In genomic region chr20:33685328-33686007, GRCh38 we compare ENCODE assay signal across 8 cellular contexts. TPM values are rescaled to one million over a fixed set of nuclear protein-coding genes. Genes with fewer than 3 reads are reported as not detected.
DNase-seq lines count a peak whose midpoint lies in the region; ATAC-seq and TF ChIP-seq lines count a peak whose summit lies in the region.

No MANE protein-coding gene starts in this region.

- peak overlapping the region; percentile 94 for H3K4me3 Mint-ChIP-seq in activated naive CD8-positive, alpha-beta T cell treated with anti-CD3 and anti-CD28 coated beads, Interleukin-2, amount 50 U/mL, for 24 hours

- H3K27ac ChIP-seq in OCI-LY7 (ENCODE audit: low read depth, low read length, poor library complexity, severe bottlenecking) = peak overlapping the region; percentile 94
- H3K27ac ChIP-seq in right lobe of liver = no peak overlapping the region
- H3K27ac ChIP-seq in stomach smooth muscle (ENCODE audit: low read length) = no peak overlapping the region

- TF ChIP-seq CTCF in OCI-LY7 (conservative IDR thresholded peaks at IDR 0.05; ENCODE audit: low read length) = no peak
- no peak for TF ChIP-seq CTCF in right lobe of liver (IDR thresholded peaks at IDR 0.05)

- H3K36me3 ChIP-seq in OCI-LY7 (ENCODE audit: insufficient read depth, low read length) (peaks cover 44% of the 10 kb centered on the region), right lobe of liver (no peaks in the 10 kb centered on the region), stomach smooth muscle (ENCODE audit: control insufficient read depth in 2 of 2, insufficient read depth in 2 of 2, low read length in 2 of 2) (no peaks in the 10 kb centered on the region)

- H3K4me1 Mint-ChIP-seq in activated naive CD8-positive, alpha-beta T cell treated with anti-CD3 and anti-CD28 coated beads, Interleukin-2, amount 50 U/mL, for 24 hours = peaks cover 79% of the 10 kb centered on the region

- peak overlapping the region; percentile 97 for H3K4me2 ChIP-seq in OCI-LY7 (ENCODE audit: low read length)

- ATAC-seq in GM19372 (IDR thresholded peaks at IDR 0.05; ENCODE audit: low read depth, unreplicated experiment) (peak; percentile 39), HG03439 (IDR thresholded peaks at IDR 0.05; ENCODE audit: unreplicated experiment) (peak; percentile 37), right lobe of liver (peak in 1 of 4 donors; percentile 4)
- peak; percentile 51 for ATAC-seq in activated naive CD8-positive, alpha-beta T cell treated with anti-CD3 and anti-CD28 coated beads, Interleukin-2, amount 50 U/mL, for 24 hours

- 3% methylated on average over 12 of the region's 39 CpGs for WGBS in right lobe of liver (ENCODE audit: insufficient coverage, low coverage, low lambda C conversion rate, missing lambda C conversion rate)

- TF ChIP-seq POLR2A in right lobe of liver (IDR thresholded peaks at IDR 0.05) = no peak

- H3K4me1 ChIP-seq in OCI-LY7 (ENCODE audit: insufficient read depth, low read length, poor library complexity, severe bottlenecking) (peaks cover 79% of the 10 kb centered on the region), right lobe of liver (peaks cover 0 to 3% (median 0%) of the 10 kb centered on the region in 4 donors), stomach smooth muscle (ENCODE audit: control insufficient read depth, insufficient read depth, low read length) (peaks cover 16% of the 10 kb centered on the region)

- peak; percentile 51 for DNase-seq in DMS153 (lab: John Stamatoyannopoulos, UW)
- DNase-seq in OCI-LY7 (ENCODE audit: low spot score) = peak; percentile 98
- DNase-seq in activated naive CD8-positive, alpha-beta T cell treated with anti-CD3 and anti-CD28 coated beads, Interleukin-2, amount 50 U/mL, for 24 hours = peak; percentile 78
- no peak for DNase-seq in right lobe of liver
- no peak for DNase-seq in effector CD8-positive, alpha-beta T cell (lab: John Stamatoyannopoulos, UW)

- no peaks in the 10 kb centered on the region for H3K9me3 ChIP-seq in OCI-LY7 (ENCODE audit: low read length)
- H3K9me3 ChIP-seq in right lobe of liver = no peaks in the 10 kb centered on the region
- H3K9me3 ChIP-seq in stomach smooth muscle (ENCODE audit: control insufficient read depth in 2 of 2, low read length in 2 of 2) = no peaks in the 10 kb centered on the region

- intact Hi-C loops in OCI-LY7 (cut with micrococcal nuclease; ENCODE audit: unreplicated experiment) = loop anchor here (1.0 to 10.0 kb wide), 6 partner anchors 19 to 1929 kb away; partner anchors contain the start of genes ACTL10, EIF2S2, SPAG4 and ZNF341
- intact Hi-C loops in right lobe of liver (cut with DNase I) = no loop called here

- H4K20me1 ChIP-seq in OCI-LY7 (ENCODE audit: insufficient read depth, low read length) = peaks cover 23% of the 10 kb centered on the region

- BruUV-seq in OCI-LY7 (replicated peaks; lab: Mats Ljungman, UMichigan) = no TSS peak

- POLR2A ChIA-PET in OCI-LY7 (lab: Charles Lee) = interaction anchor here (0.6 to 2.1 kb wide), 9 partner anchors 8 to 117 kb away, joined by 3 to 6 read pairs (median 4); partner anchors contain the start of gene ACTL10

- CTCF ChIA-PET in OCI-LY7 (lab: Charles Lee; ENCODE audit: unreplicated experiment) = interaction anchor here (0.7 to 1.3 kb wide), 4 partner anchors 17 to 555 kb away, joined by 3 to 9 read pairs (median 4); no protein-coding TSS in a partner anchor

- peak overlapping the region; percentile 5 to 21 for H3K9ac ChIP-seq in stomach smooth muscle (ENCODE audit: low read length in 2 of 2)

- no peaks in the 10 kb centered on the region for H3K9me3 Mint-ChIP-seq in activated naive CD8-positive, alpha-beta T cell treated with anti-CD3 and anti-CD28 coated beads, Interleukin-2, amount 50 U/mL, for 24 hours

- H3K79me2 ChIP-seq in OCI-LY7 (ENCODE audit: insufficient read depth, low read depth, low read length) = peaks cover 48% of the 10 kb centered on the region

- H3K9me2 ChIP-seq in OCI-LY7 (ENCODE audit: insufficient read depth, low read length) = no peaks in the 10 kb centered on the region

- no peaks in the 10 kb centered on the region for H3K27me3 ChIP-seq in right lobe of liver
- H3K27me3 ChIP-seq in stomach smooth muscle (ENCODE audit: control insufficient read depth in 1 of 2, insufficient read depth in 2 of 2, low read length in 2 of 2) = no peaks in the 10 kb centered on the region

- peaks cover 9% of the 10 kb centered on the region for H3K36me3 Mint-ChIP-seq in activated naive CD8-positive, alpha-beta T cell treated with anti-CD3 and anti-CD28 coated beads, Interleukin-2, amount 50 U/mL, for 24 hours (ENCODE audit: low read depth)

- H3K4me3 ChIP-seq in OCI-LY7 (ENCODE audit: low read depth, low read length, poor library complexity, severe bottlenecking) = peak overlapping the region; percentile 90
- H3K4me3 ChIP-seq in right lobe of liver = peak overlapping the region in 2 of 3 donors; percentile 18 to 51
- peak overlapping the region; percentile 7 to 58 for H3K4me3 ChIP-seq in stomach smooth muscle (ENCODE audit: low read length in 2 of 2)

- H3K27me3 Mint-ChIP-seq in activated naive CD8-positive, alpha-beta T cell treated with anti-CD3 and anti-CD28 coated beads, Interleukin-2, amount 50 U/mL, for 24 hours = no peaks in the 10 kb centered on the region

- peak overlapping the region; percentile 91 for H3K27ac Mint-ChIP-seq in activated naive CD8-positive, alpha-beta T cell treated with anti-CD3 and anti-CD28 coated beads, Interleukin-2, amount 50 U/mL, for 24 hours

- no peak overlapping the region for H2AFZ ChIP-seq in OCI-LY7 (ENCODE audit: low read length)

RNA-seq across cellular contexts. Expression of gene E2F1, which starts 0.7 kb away (rescaled TPM):
- 128 and 135 TPM in 2 replicates for total RNA-seq in OCI-LY7 (2014; rRNA removed; shearing (Covaris generic))
- total RNA-seq in OCI-LY7 (2022) (148 and 168 TPM in 2 replicates), right lobe of liver (1 to 10 TPM in 2 of 6 experiments, under 1 TPM in 4; 0.24 to 8.8 (median 0.77) TPM)

RNA-seq across cellular contexts. Expression of gene NECAB3, which starts 11.2 kb away (rescaled TPM):
- 48.2 and 62.4 TPM in 2 replicates for total RNA-seq in OCI-LY7 (2014; rRNA removed; shearing (Covaris generic))
- total RNA-seq in OCI-LY7 (2022) (71.3 and 79.4 TPM in 2 replicates), right lobe of liver (10 to 100 TPM; 13.2 to 21.9 (median 19.2) TPM)

RNA-seq across cellular contexts. Expression of gene ACTL10, which starts 18.7 kb away (rescaled TPM):
- 7.4 and 11.7 TPM in 2 replicates for total RNA-seq in OCI-LY7 (2014; rRNA removed; shearing (Covaris generic))
- total RNA-seq in OCI-LY7 (2022) = 5.1 and 5.6 TPM in 2 replicates
- total RNA-seq in right lobe of liver = 1 to 10 TPM in 1 of 6 experiments, under 1 TPM in 4, not detected in 1; 0.20 to 1.1 (median 0.56) TPM

RNA-seq across cellular contexts. Expression of gene C20orf144, which starts 23.3 kb away (rescaled TPM):
- 0.18 and 0.44 TPM in 2 replicates for total RNA-seq in OCI-LY7 (2014; rRNA removed; shearing (Covaris generic))
- total RNA-seq in OCI-LY7 (2022) (0.31 and 0.42 TPM in 2 replicates), right lobe of liver (under 1 TPM in 1 of 6 experiments, not detected in 5; 0.18 TPM)

RNA-seq across cellular contexts. Expression of gene PXMP4, which starts 34.6 kb away (rescaled TPM):
- 3.1 and 4.2 TPM in 2 replicates for total RNA-seq in OCI-LY7 (2014; rRNA removed; shearing (Covaris generic))
- total RNA-seq in OCI-LY7 (2022) = 7.8 and 8.2 TPM in 2 replicates
- total RNA-seq in right lobe of liver = 10 to 100 TPM in 4 of 6 experiments, 1 to 10 TPM in 2; 5.5 to 17.8 (median 12.9) TPM

Comparison
In these comparisons a context has a peak if more than half of its experiments do, and no peak if none do; other contexts are left out.
1. DNase-seq: peak in DMS153 (single experiment), OCI-LY7 (single experiment) and activated naive CD8-positive, alpha-beta T cell treated with anti-CD3 and anti-CD28 coated beads, Interleukin-2, amount 50 U/mL, for 24 hours (single experiment); none in right lobe of liver (0 of 3) and effector CD8-positive, alpha-beta T cell (single experiment).
2. H3K4me3 ChIP-seq: peak in every context shown above with its lines; median percentile 90 in OCI-LY7; 34 in right lobe of liver; 32 in stomach smooth muscle.
3. RNA of gene E2F1, which starts 0.7 kb away (total RNA-seq): 128 to 168 TPM in OCI-LY7; 0.24 to 8.8 TPM in right lobe of liver; every median in the first group is over 10 times any median in the second.